In genomic region chr16:80563807-80564206, GRCh38 we compare ENCODE assay signal across 19 cellular contexts. TPM values are rescaled to one million over a fixed set of nuclear protein-coding genes. Genes with fewer than 3 reads are reported as not detected.
"Had no signal": no experiment of that assay in that cellular context is flagged by ENCODE, and none has a peak within 500 bp of the region (broad histone marks: within the 10 kb centered on the region; RNA-seq: fewer than 3 reads in every experiment).

No MANE protein-coding gene starts in this region.

- H3K27ac ChIP-seq: ascending aorta, breast epithelium, epithelial cell of prostate, right lobe of liver, thyroid gland had no signal

- H3K4me3 ChIP-seq: ascending aorta, breast epithelium, right lobe of liver, spleen, thyroid gland had no signal

- H3K4me3 Mint-ChIP-seq: T-helper 2 cell treated with Interferon-gamma antibody and Interleukin-4, amounts not matched to agents 5 μg/mL and 100 μg/mL, for 36 hours had no signal

- H3K27ac Mint-ChIP-seq: T-helper 2 cell treated with Interferon-gamma antibody and Interleukin-4, amounts not matched to agents 5 μg/mL and 100 μg/mL, for 36 hours had no signal

- H3K27me3 ChIP-seq: ascending aorta, breast epithelium, right lobe of liver, thyroid gland had no signal

- ATAC-seq: right lobe of liver had no signal

- DNase-seq: activated CD4-positive, alpha-beta T cell treated with anti-CD3 and anti-CD28 coated beads, Interleukin-2, amount 50 U/mL, for 4 hours; activated gamma-delta T cell; activated T-cell treated with anti-CD3 and anti-CD28 coated beads, Interleukin-2, amount 50 U/mL, for 48 hours; foreskin melanocyte; head of caudate nucleus; immature natural killer cell; right lobe of liver; spleen; thyroid gland had no signal

- H3K4me1 ChIP-seq: ascending aorta, breast epithelium, thyroid gland had no signal

- H3K36me3 ChIP-seq: ascending aorta, breast epithelium, right lobe of liver, spleen, thyroid gland had no signal

RNA-seq across cellular contexts. Expression of gene DYNLRB2, which starts 23.0 kb away (rescaled TPM):
- total RNA-seq: ascending aorta, dermis blood vessel endothelial cell, mesenteric fat pad, osteoblast, pulmonary artery endothelial cell had no signal
- polyA plus RNA-seq: fibroblast of lung, neural cell had no signal
